ENCODE assay signal across 8 cellular contexts in the genomic region with DNA sequence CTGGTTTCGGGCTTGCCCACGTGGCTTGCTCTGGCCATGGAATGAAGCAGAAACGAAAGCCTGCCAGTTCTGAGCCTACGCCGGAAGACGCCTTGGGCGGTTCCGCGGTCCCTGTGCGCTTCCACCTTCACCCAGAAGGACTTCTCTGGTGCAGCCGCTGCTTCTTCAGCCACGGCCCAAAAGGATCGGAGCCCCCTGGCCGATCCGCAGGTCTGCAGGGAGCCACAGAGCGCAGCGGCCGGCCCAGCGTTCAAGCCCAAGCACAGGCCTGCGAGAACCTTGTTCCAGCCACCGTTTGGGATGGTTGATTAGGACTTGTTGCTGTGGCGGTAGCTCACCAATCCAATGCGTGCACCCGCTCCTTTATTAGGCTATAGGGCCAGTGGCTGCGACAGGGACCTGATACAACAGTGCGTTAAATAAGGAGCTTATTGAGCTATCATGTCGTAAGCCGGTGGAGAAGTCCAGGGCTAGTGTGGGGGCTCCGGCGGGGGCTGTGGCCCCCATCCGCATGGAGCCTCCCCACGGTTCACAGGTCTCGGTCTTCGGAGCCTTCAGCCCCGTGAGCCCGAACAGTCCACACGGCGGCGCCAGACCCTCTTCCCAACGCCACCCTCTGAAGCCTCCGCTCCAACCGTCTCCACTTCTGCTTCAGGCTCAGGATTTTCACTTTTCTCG. TPM values are rescaled to one million over a fixed set of nuclear protein-coding genes. Genes with fewer than 3 reads are reported as not detected.
A peak's percentile ranks its signal among the peaks of the same experiment; 100 is the strongest.
DNase-seq lines count a peak whose midpoint lies in the region; ATAC-seq and TF ChIP-seq lines count a peak whose summit lies in the region.

No MANE protein-coding gene starts in this region.

- no peaks in the 10 kb centered on the region for H3K36me3 ChIP-seq in lower lobe of right lung

- no peak overlapping the region for H3K27ac Mint-ChIP-seq in T-helper 2 cell treated with Interferon-gamma antibody and Interleukin-4, amounts not matched to agents 5 μg/mL and 100 μg/mL, for 36 hours
- H3K27ac Mint-ChIP-seq in central memory CD8-positive, alpha-beta T cell (ENCODE audit: low read depth), result no peak overlapping the region
- H3K27ac Mint-ChIP-seq in stimulated activated naive CD8-positive, alpha-beta T cell treated with anti-CD3 and anti-CD28 coated beads, Interleukin-15, Interleukin-2, amounts not matched to agents 100 ng/mL and 50 ng/mL, for 24 hours, result no peak overlapping the region

- peaks cover 11% of the 10 kb centered on the region for H3K4me1 ChIP-seq in lower lobe of right lung

- H3K4me3 Mint-ChIP-seq in T-helper 2 cell treated with Interferon-gamma antibody and Interleukin-4, amounts not matched to agents 5 μg/mL and 100 μg/mL, for 36 hours, result peak overlapping the region; percentile 66
- peak overlapping the region; percentile 40 for H3K4me3 Mint-ChIP-seq in central memory CD8-positive, alpha-beta T cell
- H3K4me3 Mint-ChIP-seq in stimulated activated naive CD8-positive, alpha-beta T cell treated with anti-CD3 and anti-CD28 coated beads, Interleukin-15, Interleukin-2, amounts not matched to agents 100 ng/mL and 50 ng/mL, for 24 hours, result peak overlapping the region; percentile 61

- H3K9me3 ChIP-seq in lower lobe of right lung, result no peaks in the 10 kb centered on the region

- no peak overlapping the region for H3K27ac ChIP-seq in lower lobe of right lung

- H3K27me3 Mint-ChIP-seq in T-helper 2 cell treated with Interferon-gamma antibody and Interleukin-4, amounts not matched to agents 5 μg/mL and 100 μg/mL, for 36 hours (ENCODE audit: low read depth), result peaks cover 7% of the 10 kb centered on the region
- H3K27me3 Mint-ChIP-seq in central memory CD8-positive, alpha-beta T cell, result peaks cover 9% of the 10 kb centered on the region
- peaks cover 6% of the 10 kb centered on the region for H3K27me3 Mint-ChIP-seq in stimulated activated naive CD8-positive, alpha-beta T cell treated with anti-CD3 and anti-CD28 coated beads, Interleukin-15, Interleukin-2, amounts not matched to agents 100 ng/mL and 50 ng/mL, for 24 hours

- peak; percentile 21 for DNase-seq in T-helper 2 cell treated with Interferon-gamma antibody and Interleukin-4, amounts not matched to agents 5 μg/mL and 100 μg/mL, for 36 hours (ENCODE audit: low spot score)
- no peak for DNase-seq in central memory CD8-positive, alpha-beta T cell (ENCODE audit: low spot score in 2 of 2)
- DNase-seq in lower lobe of right lung (peak; percentile 65), foreskin melanocyte (no peak)

- H3K36me3 Mint-ChIP-seq in T-helper 2 cell treated with Interferon-gamma antibody and Interleukin-4, amounts not matched to agents 5 μg/mL and 100 μg/mL, for 36 hours (ENCODE audit: low read depth), result no peaks in the 10 kb centered on the region
- no peaks in the 10 kb centered on the region for H3K36me3 Mint-ChIP-seq in central memory CD8-positive, alpha-beta T cell (ENCODE audit: insufficient read depth)
- H3K36me3 Mint-ChIP-seq in stimulated activated naive CD8-positive, alpha-beta T cell treated with anti-CD3 and anti-CD28 coated beads, Interleukin-15, Interleukin-2, amounts not matched to agents 100 ng/mL and 50 ng/mL, for 24 hours (ENCODE audit: low read depth), result no peaks in the 10 kb centered on the region

- peak; percentile 52 for TF ChIP-seq CTCF in lower lobe of right lung (IDR thresholded peaks at IDR 0.05)

- ATAC-seq in GM19025 (IDR thresholded peaks at IDR 0.05; ENCODE audit: low read depth, unreplicated experiment), result peak; percentile 75
- peak; percentile 62 for ATAC-seq in central memory CD8-positive, alpha-beta T cell (replicated peaks; ENCODE audit: extremely low read depth, poor library complexity, severe bottlenecking)
- peak; percentile 77 to 83 for ATAC-seq in lower lobe of right lung
- ATAC-seq in GM18511 (IDR thresholded peaks at IDR 0.05; ENCODE audit: unreplicated experiment), result no peak
- ATAC-seq in HG03521 (IDR thresholded peaks at IDR 0.05; ENCODE audit: unreplicated experiment), result no peak

- H3K4me1 Mint-ChIP-seq in T-helper 2 cell treated with Interferon-gamma antibody and Interleukin-4, amounts not matched to agents 5 μg/mL and 100 μg/mL, for 36 hours (ENCODE audit: low read depth), result peaks cover 10% of the 10 kb centered on the region
- no peaks in the 10 kb centered on the region for H3K4me1 Mint-ChIP-seq in central memory CD8-positive, alpha-beta T cell
- H3K4me1 Mint-ChIP-seq in stimulated activated naive CD8-positive, alpha-beta T cell treated with anti-CD3 and anti-CD28 coated beads, Interleukin-15, Interleukin-2, amounts not matched to agents 100 ng/mL and 50 ng/mL, for 24 hours (ENCODE audit: low read depth), result peaks cover 17% of the 10 kb centered on the region

- intact Hi-C loops in lower lobe of right lung (cut with DNase I), result no loop called here

- peak overlapping the region; percentile 48 for H3K4me3 ChIP-seq in lower lobe of right lung

- no peaks in the 10 kb centered on the region for H3K9me3 Mint-ChIP-seq in T-helper 2 cell treated with Interferon-gamma antibody and Interleukin-4, amounts not matched to agents 5 μg/mL and 100 μg/mL, for 36 hours
- H3K9me3 Mint-ChIP-seq in central memory CD8-positive, alpha-beta T cell, result no peaks in the 10 kb centered on the region
- H3K9me3 Mint-ChIP-seq in stimulated activated naive CD8-positive, alpha-beta T cell treated with anti-CD3 and anti-CD28 coated beads, Interleukin-15, Interleukin-2, amounts not matched to agents 100 ng/mL and 50 ng/mL, for 24 hours, result peaks cover 4% of the 10 kb centered on the region

- H3K27me3 ChIP-seq in lower lobe of right lung (ENCODE audit: low read depth), result peaks cover 8% of the 10 kb centered on the region

RNA-seq across cellular contexts. Expression of a gene that starts 10.2 kb away (rescaled TPM):
- 0.62 TPM for total RNA-seq in lower lobe of right lung

RNA-seq across cellular contexts. Expression of a gene that starts 24.8 kb away (rescaled TPM):
- not detected for total RNA-seq in lower lobe of right lung

RNA-seq across cellular contexts. Expression of a gene that starts 36.3 kb away (rescaled TPM):
- not detected for total RNA-seq in lower lobe of right lung

Comparison
In these comparisons a context has a peak if more than half of its experiments do, and no peak if none do; other contexts are left out.
1. ATAC-seq: peak in GM19025 (single experiment), central memory CD8-positive, alpha-beta T cell (single experiment) and lower lobe of right lung (2 of 2); none in GM18511 (single experiment) and HG03521 (single experiment).
2. DNase-seq: peak in T-helper 2 cell treated with Interferon-gamma antibody and Interleukin-4, amounts not matched to agents 5 μg/mL and 100 μg/mL, for 36 hours (single experiment) and lower lobe of right lung (single experiment); none in central memory CD8-positive, alpha-beta T cell (0 of 2) and foreskin melanocyte (single experiment).
3. Peak in every context shown above with its lines, with median percentiles within 50 percentile points of each other: H3K4me3 Mint-ChIP-seq.